ENCODE assay signal across 8 cellular contexts in the genomic region with DNA sequence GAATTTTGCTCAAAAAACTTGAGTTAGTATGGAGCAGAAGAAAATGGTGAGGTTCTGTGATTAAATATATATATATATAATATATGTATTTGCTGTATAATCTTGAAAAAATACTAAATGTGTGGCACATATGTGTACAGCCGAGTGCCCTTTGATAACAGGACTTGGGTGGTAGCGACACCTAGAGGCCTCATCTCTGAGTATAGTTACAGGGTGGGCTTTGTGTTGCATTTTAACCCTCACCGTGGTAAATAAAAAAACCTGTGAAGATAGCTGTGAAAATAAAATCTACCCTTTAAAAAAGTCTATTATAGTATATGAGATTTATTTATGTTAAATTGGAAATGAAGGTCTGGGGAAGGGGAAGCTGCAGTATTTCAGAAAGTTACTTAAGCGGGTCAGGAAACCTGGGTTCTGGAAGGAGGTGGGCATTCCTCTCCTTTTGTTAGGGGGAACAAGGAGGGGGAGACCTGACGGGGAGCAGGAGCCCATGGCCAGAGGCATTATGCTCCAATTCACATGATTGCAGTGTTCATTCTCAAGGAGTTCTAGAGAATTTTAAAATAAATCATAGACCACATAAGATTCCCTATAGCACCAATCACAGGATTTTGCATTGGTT.
DNase-seq lines count a peak whose midpoint lies in the region; ATAC-seq and TF ChIP-seq lines count a peak whose summit lies in the region.

No MANE protein-coding gene starts in this region.

- H3K4me1 ChIP-seq in tibial nerve (peaks cover 0 to 7% (median 0%) of the 10 kb centered on the region in 4 donors), tibial artery (peaks cover 0 to 4% (median 0%) of the 10 kb centered on the region in 4 donors)

- H3K27ac ChIP-seq in WERI-Rb-1 (no peak overlapping the region), tibial nerve (no peak overlapping the region), tibial artery (no peak overlapping the region)

- no peak for TF ChIP-seq EP300 in tibial nerve (IDR thresholded peaks at IDR 0.05)

- DNase-seq in ELF-1 (ENCODE audit: low read depth, low spot score) (peak; percentile 13), NAMALWA (ENCODE audit: low spot score) (peak; percentile 73), WERI-Rb-1 (peak; percentile 62), myocyte (ENCODE audit: low read depth) (peak; percentile 51), tibial nerve (ENCODE audit: low spot score in 2 of 2) (peak in 1 of 2 donors; percentile 73), tibial artery (no peak)
- DNase-seq in effector CD8-positive, alpha-beta T cell (lab: John Stamatoyannopoulos, UW): peak; percentile 11

- no peak for TF ChIP-seq POLR2A in tibial nerve (IDR thresholded peaks at IDR 0.05)

- no peaks in the 10 kb centered on the region for H3K36me3 ChIP-seq in WERI-Rb-1
- no peaks in the 10 kb centered on the region for H3K36me3 ChIP-seq in tibial nerve
- H3K36me3 ChIP-seq in tibial artery: no peaks in the 10 kb centered on the region

- H3K9me3 ChIP-seq in WERI-Rb-1 (ENCODE audit: severe bottlenecking) (no peaks in the 10 kb centered on the region), tibial nerve (no peaks in the 10 kb centered on the region), tibial artery (no peaks in the 10 kb centered on the region)

- TF ChIP-seq CTCF in WERI-Rb-1 (IDR thresholded peaks at IDR 0.05; ENCODE audit: low read depth, low read length) (peak; percentile 60), tibial nerve (IDR thresholded peaks at IDR 0.05) (peak; percentile 20 to 56 (median 47)), tibial artery (IDR thresholded peaks at IDR 0.05) (peak in 1 of 2 experiments; percentile 52)

- ATAC-seq in GM21619 (IDR thresholded peaks at IDR 0.05; ENCODE audit: unreplicated experiment): peak; percentile 73

- H3K27me3 ChIP-seq in WERI-Rb-1 (ENCODE audit: insufficient read depth, low read depth, severe bottlenecking): no peaks in the 10 kb centered on the region
- no peaks in the 10 kb centered on the region for H3K27me3 ChIP-seq in tibial nerve
- no peaks in the 10 kb centered on the region for H3K27me3 ChIP-seq in tibial artery

- 17 to 24% methylated on average over 5 of the region's 5 CpGs for WGBS in tibial nerve, 2 donors

- H3K4me3 ChIP-seq in WERI-Rb-1 (ENCODE audit: low read depth, low read length) (no peak overlapping the region), tibial nerve (no peak overlapping the region), tibial artery (no peak overlapping the region)

- intact Hi-C loops in tibial artery (cut with DNase I; ENCODE audit: low total_unique reads): loop anchor here (10.0 kb wide), 1 partner anchor 139 kb away; no protein-coding TSS in a partner anchor

Comparison
In these comparisons a context has a peak if more than half of its experiments do, and no peak if none do; other contexts are left out.
1. DNase-seq: peak in ELF-1 (single experiment), NAMALWA (single experiment), WERI-Rb-1 (single experiment), effector CD8-positive, alpha-beta T cell (single experiment) and myocyte (single experiment); none in tibial artery (0 of 2).